In genomic region chr1:37922767-37923550, GRCh38 we compare ENCODE assay signal across 8 cellular contexts. TPM values are rescaled to one million over a fixed set of nuclear protein-coding genes. Genes with fewer than 3 reads are reported as not detected.
DNase-seq lines count a peak whose midpoint lies in the region; ATAC-seq, FAIRE-seq and TF ChIP-seq lines count a peak whose summit lies in the region.

No MANE protein-coding gene starts in this region.

- peak in 3 of 4 donors; percentile 45 to 51 (median 51) for ATAC-seq in right lobe of liver
- ATAC-seq in HepG2, result no peak
- ATAC-seq in HG03342 (IDR thresholded peaks at IDR 0.05; ENCODE audit: unreplicated experiment), result peak; percentile 71
- ATAC-seq in GM21528 (IDR thresholded peaks at IDR 0.05; ENCODE audit: low FRiP score, unreplicated experiment), result no peak
- no peak for ATAC-seq in GM18511 (IDR thresholded peaks at IDR 0.05; ENCODE audit: unreplicated experiment)

- H3K4me1 ChIP-seq in right lobe of liver (peaks cover 0 to 10% (median 0%) of the 10 kb centered on the region in 4 donors), HepG2 (ENCODE audit: insufficient read depth, low read length) (no peaks in the 10 kb centered on the region), smooth muscle cell (ENCODE audit: low read depth) (no peaks in the 10 kb centered on the region)

- no peaks in the 10 kb centered on the region for H3K27me3 Mint-ChIP-seq in activated CD4-positive, alpha-beta memory T cell treated with anti-CD3 and anti-CD28 coated beads for 36 hours

- H4K20me1 ChIP-seq in HepG2 (ENCODE audit: insufficient read depth, low read length), result no peaks in the 10 kb centered on the region
- H4K20me1 ChIP-seq in smooth muscle cell (ENCODE audit: low read depth), result peaks cover 54% of the 10 kb centered on the region

- DNase-seq in right lobe of liver (no peak), HepG2 (ENCODE audit: low spot score) (no peak), HTR-8/SVneo (ENCODE audit: insufficient read length, low spot score) (no peak), smooth muscle cell (lab: John Stamatoyannopoulos, UW; ENCODE audit: unreplicated experiment) (no peak)
- DNase-seq in activated CD4-positive, alpha-beta memory T cell treated with anti-CD3 and anti-CD28 coated beads for 36 hours, result no peak

- H3K27ac ChIP-seq in right lobe of liver (no peak overlapping the region), HepG2 (ENCODE audit: extremely low read length, insufficient read depth, low read length) (no peak overlapping the region), smooth muscle cell (ENCODE audit: low read depth) (no peak overlapping the region)

- H3K9ac ChIP-seq in HepG2 (ENCODE audit: insufficient read depth, low read depth, low read length), result no peak overlapping the region
- H3K9ac ChIP-seq in smooth muscle cell (ENCODE audit: low read depth), result no peak overlapping the region

- H3K9me3 ChIP-seq in right lobe of liver, result no peaks in the 10 kb centered on the region
- no peaks in the 10 kb centered on the region for H3K9me3 ChIP-seq in HepG2 (ENCODE audit: low read length)
- H3K9me3 ChIP-seq in smooth muscle cell (replicated peaks; ENCODE audit: low read depth), result no peaks in the 10 kb centered on the region

- no peak overlapping the region for H3K4me3 Mint-ChIP-seq in activated CD4-positive, alpha-beta memory T cell treated with anti-CD3 and anti-CD28 coated beads for 36 hours

- H2AFZ ChIP-seq in HepG2 (ENCODE audit: low read length), result no peak overlapping the region
- H2AFZ ChIP-seq in smooth muscle cell (ENCODE audit: low read depth), result no peak overlapping the region

- TF ChIP-seq POLR2A in right lobe of liver (IDR thresholded peaks at IDR 0.05) (no peak), HepG2 (IDR thresholded peaks at IDR 0.05; ENCODE audit: insufficient read depth in 1 of 2, low read depth in 2 of 2, low read length in 2 of 2) (no peak)

- H3F3A ChIP-seq in smooth muscle cell (ENCODE audit: low read depth), result no peaks in the 10 kb centered on the region

- CTCF ChIA-PET in HepG2 (lab: Yijun Ruan, JAX; ENCODE audit: low intra/inter-chr PET ratio, low total read pairs), result no interaction called here
- CTCF ChIA-PET in activated CD4-positive, alpha-beta memory T cell treated with anti-CD3 and anti-CD28 coated beads for 36 hours (lab: Charles Lee), result interaction anchor here (1.4 kb wide), 1 partner anchor 97 kb away, joined by 3 read pairs; no protein-coding TSS in a partner anchor

- BruUV-seq in HepG2 (replicated peaks; lab: Mats Ljungman, UMichigan), result no TSS peak

- TF ChIP-seq EP300 in HepG2 (IDR thresholded peaks at IDR 0.05; ENCODE audit: low read depth in 2 of 2, low read length in 2 of 2) (no peak), HepG2 (CRISPR knock-in tag; IDR thresholded peaks at IDR 0.05; ENCODE audit: borderline replicate concordance) (no peak)

- H3K9me3 Mint-ChIP-seq in activated CD4-positive, alpha-beta memory T cell treated with anti-CD3 and anti-CD28 coated beads for 36 hours, result no peaks in the 10 kb centered on the region

- peaks cover 1% of the 10 kb centered on the region for H3K36me3 Mint-ChIP-seq in activated CD4-positive, alpha-beta memory T cell treated with anti-CD3 and anti-CD28 coated beads for 36 hours

- H3K79me2 ChIP-seq in HepG2 (ENCODE audit: insufficient read depth, low read length) (no peaks in the 10 kb centered on the region), smooth muscle cell (ENCODE audit: low read depth) (peaks cover 16% of the 10 kb centered on the region)

- H3K27me3 ChIP-seq in right lobe of liver (no peaks in the 10 kb centered on the region), HepG2 (ENCODE audit: control insufficient read depth in 1 of 2, insufficient read depth in 2 of 2, low read length in 2 of 2) (no peaks in the 10 kb centered on the region), smooth muscle cell (ENCODE audit: low read depth) (no peaks in the 10 kb centered on the region)

- TF ChIP-seq CTCF in right lobe of liver (IDR thresholded peaks at IDR 0.05), result no peak
- no peak for TF ChIP-seq CTCF in HepG2 (CRISPR knock-in tag; IDR thresholded peaks at IDR 0.05)
- no peak for TF ChIP-seq CTCF in smooth muscle cell (IDR thresholded peaks at IDR 0.05; ENCODE audit: borderline replicate concordance, insufficient read depth, poor library complexity, severe bottlenecking)

- H3K4me3 ChIP-seq in right lobe of liver, result no peak overlapping the region
- no peak overlapping the region for H3K4me3 ChIP-seq in HepG2 (replicated peaks in 1 of 3; ENCODE audit: insufficient read depth in 1 of 3, low read depth in 2 of 3, low read length in 3 of 3)
- no peak overlapping the region for H3K4me3 ChIP-seq in smooth muscle cell

- in situ Hi-C loops in HepG2 (cut with HindIII; ENCODE audit: extremely low pct_ligation_motif_present, low pct_unique_long_range_greater_than_20kb), result no loop called here

- peaks cover 0 to 9% (median 3%) of the 10 kb centered on the region in 4 donors for H3K36me3 ChIP-seq in right lobe of liver
- no peaks in the 10 kb centered on the region for H3K36me3 ChIP-seq in HepG2 (replicated peaks in 1 of 2; ENCODE audit: control insufficient read depth in 1 of 2, insufficient read depth in 2 of 2, low read length in 2 of 2)
- no peaks in the 10 kb centered on the region for H3K36me3 ChIP-seq in smooth muscle cell (ENCODE audit: low read depth)

- H3K4me2 ChIP-seq in HepG2 (ENCODE audit: low read depth, low read length) (no peak overlapping the region), smooth muscle cell (no peak overlapping the region)

- H3K4me1 Mint-ChIP-seq in activated CD4-positive, alpha-beta memory T cell treated with anti-CD3 and anti-CD28 coated beads for 36 hours (ENCODE audit: low read depth), result peaks cover 28% of the 10 kb centered on the region

- TF ChIP-seq RAD21 in HepG2 (CRISPR knock-in tag; IDR thresholded peaks at IDR 0.05), result no peak

- peak overlapping the region; percentile 13 for H3K27ac Mint-ChIP-seq in activated CD4-positive, alpha-beta memory T cell treated with anti-CD3 and anti-CD28 coated beads for 36 hours

- intact Hi-C loops in right lobe of liver (cut with DNase I) (no loop called here), HepG2 (cut with micrococcal nuclease; ENCODE audit: unreplicated experiment) (no loop called here)
- intact Hi-C loops in activated CD4-positive, alpha-beta memory T cell treated with anti-CD3 and anti-CD28 coated beads for 36 hours (cut with micrococcal nuclease), result no loop called here

- 44% methylated on average over 4 of the region's 4 CpGs for WGBS in right lobe of liver (ENCODE audit: insufficient coverage, low coverage, low lambda C conversion rate, missing lambda C conversion rate)
- 85% methylated on average over 4 of the region's 4 CpGs for WGBS in HepG2 (ENCODE audit: low lambda C conversion rate)
- WGBS in smooth muscle cell (ENCODE audit: low lambda C conversion rate), result 81% methylated on average over 4 of the region's 4 CpGs

- no peak for FAIRE-seq in HepG2 (lab: Jason Lieb, UNC)
- FAIRE-seq in HTR-8/SVneo (lab: Jason Lieb, UNC), result no peak

- POLR2A ChIA-PET in HepG2 (lab: Yijun Ruan, JAX), result no interaction called here
- POLR2A ChIA-PET in activated CD4-positive, alpha-beta memory T cell treated with anti-CD3 and anti-CD28 coated beads for 36 hours (lab: Charles Lee), result interaction anchor here (0.7 kb wide), 1 partner anchor 8 kb away, joined by 3 read pairs; no protein-coding TSS in a partner anchor

TF ChIP-seq in HepG2, 621 proteins besides CTCF, POLR2A, EP300 and RAD21 (continues in another document):
- TF ChIP-seq ZSCAN5A (CRISPR knock-in tag; IDR thresholded peaks at IDR 0.05; ENCODE audit: borderline replicate concordance), result no peak
- no peak for TF ChIP-seq BRD4 (CRISPR knock-in tag; IDR thresholded peaks at IDR 0.05)
- TF ChIP-seq CREM (IDR thresholded peaks at IDR 0.05), result no peak
- TF ChIP-seq CREM (CRISPR knock-in tag; IDR thresholded peaks at IDR 0.05), result no peak
- TF ChIP-seq SKI (IDR thresholded peaks at IDR 0.05; ENCODE audit: partially characterized antibody), result no peak
- TF ChIP-seq ONECUT2 (CRISPR knock-in tag; IDR thresholded peaks at IDR 0.05), result no peak
- no peak for TF ChIP-seq ZNF780A (CRISPR knock-in tag; IDR thresholded peaks at IDR 0.05)

RNA-seq across cellular contexts. Expression of gene INPP5B, which starts 23.9 kb away (rescaled TPM):
- total RNA-seq in right lobe of liver (10 to 100 TPM; 10.5 to 23.1 (median 14.6) TPM), HepG2 (2016; rRNA removed; fragmentation: Illumina TruSeq; extraction: Trizol) (9.0 and 9.1 TPM in 2 replicates), smooth muscle cell (11.0 and 12.0 TPM in 2 replicates)
- 3.6 and 5.3 TPM in 2 replicates for total RNA-seq in HepG2 (2016; cell fraction: cytosol; rRNA removed; fragmentation: Illumina TruSeq; extraction: Trizol; ENCODE audit: low read depth)
- 8.8 and 11.3 TPM in 2 replicates for total RNA-seq in HepG2 (2016; cell fraction: insoluble cytoplasmic fraction; rRNA removed; fragmentation: Illumina TruSeq; extraction: Trizol)
- total RNA-seq in HepG2 (2016; cell fraction: membrane; rRNA removed; fragmentation: Illumina TruSeq; extraction: Trizol), result 3.4 and 3.8 TPM in 2 replicates
- total RNA-seq in HepG2 (2016; cell fraction: nucleus; rRNA removed; fragmentation: Illumina TruSeq; extraction: Trizol), result 7.2 and 10.1 TPM in 2 replicates
- polyA plus RNA-seq in HepG2 (2011; rRNA removed) (9.8 and 10.9 TPM in 2 replicates), smooth muscle cell (5.8 and 6.7 TPM in 2 replicates)
- 5.7 and 7.2 TPM in 2 replicates for polyA plus RNA-seq in HepG2 (2011; cell fraction: cytosol; rRNA removed)
- 13.9 and 16.7 TPM in 2 replicates for polyA plus RNA-seq in HepG2 (2011; cell fraction: nucleus; rRNA removed)
- 6.0 and 6.2 TPM in 2 replicates for polyA plus RNA-seq in HepG2 (2012)
- 0.57 and 0.60 TPM in 2 replicates for polyA plus RNA-seq in HepG2 (2016; cell fraction: cytosol; fragmentation: Illumina TruSeq; extraction: Trizol; ENCODE audit: low read depth)
- 5.8 and 6.1 TPM in 2 replicates for polyA plus RNA-seq in HepG2 (2016; cell fraction: insoluble cytoplasmic fraction; fragmentation: Illumina TruSeq; extraction: Trizol; ENCODE audit: low read depth)
- polyA plus RNA-seq in HepG2 (2016; cell fraction: membrane; fragmentation: Illumina TruSeq; extraction: Trizol; ENCODE audit: low read depth), result 1.4 and 1.6 TPM in 2 replicates
- 9.0 and 10.2 TPM in 2 replicates for polyA plus RNA-seq in HepG2 (2016; cell fraction: nucleus; fragmentation: Illumina TruSeq; extraction: Trizol; ENCODE audit: insufficient read depth, low read depth)
- 10.5 and 25.4 TPM in 2 replicates for polyA minus RNA-seq in HepG2 (2011; rRNA and poly(A)+ RNA removed; ENCODE audit: low replicate concordance)
- 6.4 and 9.1 TPM in 2 replicates for polyA minus RNA-seq in HepG2 (2011; cell fraction: cytosol; rRNA and poly(A)+ RNA removed)
- 20.9 and 33.6 TPM in 2 replicates for polyA minus RNA-seq in HepG2 (2011; cell fraction: nucleus; rRNA and poly(A)+ RNA removed)
- 10 to 100 TPM; 24.3 to 24.4 TPM for total RNA-seq in activated CD4-positive, alpha-beta memory T cell treated with anti-CD3 and anti-CD28 coated beads for 36 hours

Comparison
In these comparisons a context has a peak if more than half of its experiments do, and no peak if none do; other contexts are left out.
1. ATAC-seq: peak in right lobe of liver (3 of 4) and HG03342 (single experiment); none in HepG2 (single experiment), GM21528 (single experiment) and GM18511 (single experiment).